Comparison of ENCODE assay signal across 19 cellular contexts in the genomic region with DNA sequence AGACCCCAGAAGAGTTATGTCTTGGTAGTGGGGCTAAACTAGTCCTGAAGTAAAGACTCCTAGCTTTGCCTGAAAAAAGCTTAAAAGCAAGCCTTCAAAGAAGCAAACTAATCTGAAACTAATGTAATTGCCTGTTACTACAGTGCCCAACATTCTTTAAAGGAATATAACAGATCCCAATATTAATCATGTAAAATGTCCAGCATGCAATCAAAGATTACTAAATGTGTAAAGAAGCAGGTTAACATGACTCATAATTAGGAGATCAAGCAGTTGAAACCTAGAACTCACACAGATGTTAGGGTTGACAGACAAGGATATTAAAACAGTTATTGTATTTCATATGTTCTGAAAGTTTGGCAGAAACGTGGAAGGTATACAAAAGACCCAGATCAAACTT. TPM values are rescaled to one million over a fixed set of nuclear protein-coding genes. Genes with fewer than 3 reads are reported as not detected.
DNase-seq lines count a peak whose midpoint lies in the region; ATAC-seq, FAIRE-seq and TF ChIP-seq lines count a peak whose summit lies in the region.
"Had no signal": no experiment of that assay in that cellular context is flagged by ENCODE, and none has a peak within 500 bp of the region (broad histone marks: within the 10 kb centered on the region; RNA-seq: fewer than 3 reads in every experiment).

No MANE protein-coding gene starts in this region.

- no peaks in the 10 kb centered on the region for H3K27me3 Mint-ChIP-seq in activated T-cell treated with anti-CD3 and anti-CD28 coated beads, Interleukin-2, amount 50 U/mL, for 24 hours
- no peaks in the 10 kb centered on the region for H3K27me3 Mint-ChIP-seq in stimulated activated naive CD8-positive, alpha-beta T cell treated with anti-CD3 and anti-CD28 coated beads, Interleukin-15, amount 100 ng/mL, for 72 hours

- TF ChIP-seq POLR2A in suprapubic skin (IDR thresholded peaks at IDR 0.05) = no peak

- CTCF ChIA-PET in HEK293 (lab: Yijun Ruan, JAX) = no interaction called here

- dilution Hi-C loops in keratinocyte (cut with MboI; ENCODE audit: extremely low pct_ligation_motif_present, low sequenced_read_pairs) = no loop called here

- H2AFZ ChIP-seq in keratinocyte (ENCODE audit: control insufficient read depth, low read length) = no peak overlapping the region
- H2AFZ ChIP-seq: PC-9 had no signal

- H3K27ac ChIP-seq in HEK293 (ENCODE audit: extremely low read depth, low read depth, low read length) = no peak overlapping the region
- H3K27ac ChIP-seq in keratinocyte (ENCODE audit: control insufficient read depth, insufficient read depth, low read length) = no peak overlapping the region
- H3K27ac ChIP-seq in psoas muscle = peak overlapping the region; percentile 7
- H3K27ac ChIP-seq in suprapubic skin = no peak overlapping the region
- H3K27ac ChIP-seq: PC-9 had no signal

- no peak for DNase-seq in activated T-cell treated with anti-CD3 and anti-CD28 coated beads, Interleukin-2, amount 50 U/mL, for 24 hours
- DNase-seq in activated T-cell treated with anti-CD3 and anti-CD28 coated beads for 4 hours = no peak
- DNase-seq in keratinocyte (ENCODE audit: low read depth, low spot score) = no peak
- DNase-seq in psoas muscle = no peak
- no peak for DNase-seq in GM10266 (ENCODE audit: extremely low spot score)
- no peak for DNase-seq in suprapubic skin (ENCODE audit: low spot score in 2 of 2)
- DNase-seq in stimulated activated naive CD8-positive, alpha-beta T cell treated with anti-CD3 and anti-CD28 coated beads, Interleukin-15, amount 100 ng/mL, for 72 hours = no peak
- DNase-seq: C1 segment of cervical spinal cord, GOT3, HFFc6, KBM-7, MG63, NCI-H1092 treated with DMSO at 0.1 percent for 48 hours, NCI-H1694, NCI-H2107, NCI-H345, PC-9 had no signal

- TF ChIP-seq EP300 in suprapubic skin (IDR thresholded peaks at IDR 0.05) = no peak

- H3K9me3 Mint-ChIP-seq in activated T-cell treated with anti-CD3 and anti-CD28 coated beads, Interleukin-2, amount 50 U/mL, for 24 hours = peaks cover 5% of the 10 kb centered on the region
- peaks cover 5 to 10% of the 10 kb centered on the region in 2 donors for H3K9me3 Mint-ChIP-seq in stimulated activated naive CD8-positive, alpha-beta T cell treated with anti-CD3 and anti-CD28 coated beads, Interleukin-15, amount 100 ng/mL, for 72 hours

- peak; percentile 20 for FAIRE-seq in keratinocyte (lab: Jason Lieb, UNC)
- FAIRE-seq: A204.1 had no signal

- H3K27me3 ChIP-seq in keratinocyte (ENCODE audit: control insufficient read depth, extremely low read depth, insufficient read depth, low read length) (no peaks in the 10 kb centered on the region), psoas muscle (ENCODE audit: insufficient read depth in 3 of 3, low read length in 2 of 3) (no peaks in the 10 kb centered on the region), suprapubic skin (no peaks in the 10 kb centered on the region)
- H3K27me3 ChIP-seq: MG63 had no signal

- H3K4me1 ChIP-seq in HEK293 (ENCODE audit: control insufficient read depth, insufficient read depth, low read length) (peaks cover 20% of the 10 kb centered on the region), keratinocyte (ENCODE audit: control insufficient read depth, extremely low read depth, insufficient read depth, low read length) (peaks cover 15% of the 10 kb centered on the region), psoas muscle (peaks cover 91% of the 10 kb centered on the region), suprapubic skin (peaks cover 51% of the 10 kb centered on the region)

- peaks cover 18% of the 10 kb centered on the region for H4K20me1 ChIP-seq in keratinocyte (ENCODE audit: control insufficient read depth, extremely low read depth, insufficient read depth, low read length)

- POLR2A ChIA-PET in HEK293 (lab: Yijun Ruan, JAX) = no interaction called here

- TF ChIP-seq CTCF in HEK293 (tag by site-specific recombination; IDR thresholded peaks at IDR 0.05) (no peak), keratinocyte (optimal IDR thresholded peaks at IDR 0.05 in 1 of 3, IDR thresholded peaks at IDR 0.05 in 1 of 3, conservative IDR thresholded peaks at IDR 0.05 in 1 of 3; ENCODE audit: extremely low read depth in 1 of 3, insufficient read depth in 2 of 3, low read length in 3 of 3) (no peak), psoas muscle (IDR thresholded peaks at IDR 0.05) (no peak), GM10266 (IDR thresholded peaks at IDR 0.05; ENCODE audit: control insufficient read depth, insufficient read depth, low read depth, missing control alignments) (no peak), suprapubic skin (IDR thresholded peaks at IDR 0.05) (no peak)

- H3K4me2 ChIP-seq in keratinocyte (ENCODE audit: control insufficient read depth, extremely low read depth, insufficient read depth, low read depth, low read length) = no peak overlapping the region
- H3K4me2 ChIP-seq: PC-9 had no signal

- intact Hi-C loops in psoas muscle (cut with DNase I) = no loop called here

- H3K4me3 ChIP-seq in HEK293 (ENCODE audit: low read depth, low read length) (no peak overlapping the region), keratinocyte (ENCODE audit: control insufficient read depth in 2 of 3, extremely low read depth in 1 of 3, insufficient read depth in 2 of 3, low read depth in 1 of 3, low read length in 3 of 3) (no peak overlapping the region), psoas muscle (no peak overlapping the region), suprapubic skin (no peak overlapping the region)
- H3K4me3 ChIP-seq: MG63, PC-9 had no signal

- peaks cover 29% of the 10 kb centered on the region for H3K36me3 Mint-ChIP-seq in activated T-cell treated with anti-CD3 and anti-CD28 coated beads, Interleukin-2, amount 50 U/mL, for 24 hours (ENCODE audit: low read depth)

- no peak for ATAC-seq in psoas muscle
- no peak for ATAC-seq in stimulated activated naive CD8-positive, alpha-beta T cell treated with anti-CD3 and anti-CD28 coated beads, Interleukin-15, amount 100 ng/mL, for 72 hours

- no peak overlapping the region for H3K9ac ChIP-seq in keratinocyte (ENCODE audit: control insufficient read depth, extremely low read depth, insufficient read depth, low read length)

- H3K9me1 ChIP-seq in keratinocyte (ENCODE audit: control insufficient read depth, extremely low read depth, insufficient read depth, low read length) = peaks cover 3% of the 10 kb centered on the region

- H3K79me2 ChIP-seq in keratinocyte (ENCODE audit: control insufficient read depth, insufficient read depth, low read length) = peaks cover 99% of the 10 kb centered on the region

- H3K4me1 Mint-ChIP-seq in activated T-cell treated with anti-CD3 and anti-CD28 coated beads, Interleukin-2, amount 50 U/mL, for 24 hours (ENCODE audit: low read depth) = peaks cover 87% of the 10 kb centered on the region
- H3K4me1 Mint-ChIP-seq in stimulated activated naive CD8-positive, alpha-beta T cell treated with anti-CD3 and anti-CD28 coated beads, Interleukin-15, amount 100 ng/mL, for 72 hours = peaks cover 83% of the 10 kb centered on the region

- H3K27ac Mint-ChIP-seq in activated T-cell treated with anti-CD3 and anti-CD28 coated beads, Interleukin-2, amount 50 U/mL, for 24 hours = peak overlapping the region; percentile 16
- peak overlapping the region in 1 of 2 donors; percentile 34 for H3K27ac Mint-ChIP-seq in stimulated activated naive CD8-positive, alpha-beta T cell treated with anti-CD3 and anti-CD28 coated beads, Interleukin-15, amount 100 ng/mL, for 72 hours
- H3K27ac Mint-ChIP-seq: HFFc6 had no signal

- H3K36me3 ChIP-seq in HEK293 (ENCODE audit: control insufficient read depth in 2 of 2, insufficient read depth in 1 of 2, low read length in 2 of 2) = no peaks in the 10 kb centered on the region
- no peaks in the 10 kb centered on the region for H3K36me3 ChIP-seq in keratinocyte (ENCODE audit: control insufficient read depth in 2 of 2, extremely low read depth in 1 of 2, insufficient read depth in 2 of 2, low read length in 2 of 2)
- no peaks in the 10 kb centered on the region for H3K36me3 ChIP-seq in psoas muscle (ENCODE audit: insufficient read depth in 1 of 2, low read depth in 1 of 2)
- H3K36me3 ChIP-seq in suprapubic skin = no peaks in the 10 kb centered on the region

- WGBS in psoas muscle, 3 donors = 45 to 73% (median 48%) methylated on average over 1 of the region's 1 CpG
- 94% methylated on average over 1 of the region's 1 CpG for WGBS in suprapubic skin

- H3K4me3 Mint-ChIP-seq in activated T-cell treated with anti-CD3 and anti-CD28 coated beads, Interleukin-2, amount 50 U/mL, for 24 hours = no peak overlapping the region
- peak overlapping the region in 1 of 2 donors; percentile 33 for H3K4me3 Mint-ChIP-seq in stimulated activated naive CD8-positive, alpha-beta T cell treated with anti-CD3 and anti-CD28 coated beads, Interleukin-15, amount 100 ng/mL, for 72 hours
- H3K4me3 Mint-ChIP-seq: HFFc6 had no signal

- no peaks in the 10 kb centered on the region for H3K9me3 ChIP-seq in HEK293 (ENCODE audit: control insufficient read depth, insufficient read depth, low read depth, low read length)
- H3K9me3 ChIP-seq in keratinocyte (ENCODE audit: control insufficient read depth, low read depth, low read length) = no peaks in the 10 kb centered on the region
- H3K9me3 ChIP-seq in psoas muscle = no peaks in the 10 kb centered on the region
- H3K9me3 ChIP-seq in suprapubic skin = no peaks in the 10 kb centered on the region

TF ChIP-seq in HEK293, 187 proteins besides CTCF, POLR2A, EP300 and RAD21 (continues in another document):
- TF ChIP-seq ZNF626 (tag by site-specific recombination; IDR thresholded peaks at IDR 0.05) = no peak
- TF ChIP-seq SETDB1 (IDR thresholded peaks at IDR 0.05; ENCODE audit: insufficient read length, low read length) = peak; percentile 50

RNA-seq across cellular contexts. Expression of a gene that starts 17.8 kb away (rescaled TPM):
- 25.3 to 31.1 TPM (median 30.5 TPM) in 3 replicates for polyA plus RNA-seq in keratinocyte
- 22.5 TPM for polyA plus RNA-seq in keratinocyte (2011; ENCODE audit: low read depth)
- polyA plus RNA-seq in keratinocyte (2011; cell fraction: cytosol; rRNA removed) = 13.7 and 20.2 TPM in 2 replicates
- 59.4 and 61.5 TPM in 2 replicates for polyA plus RNA-seq in keratinocyte (2011; cell fraction: nucleus; rRNA removed)
- polyA plus RNA-seq in keratinocyte (2012; ENCODE audit: low replicate concordance) = 13.5 and 17.6 TPM in 2 replicates
- 74.5 to 95.9 TPM (median 91.2 TPM) in 3 replicates for polyA minus RNA-seq in keratinocyte
- 24.9 TPM for polyA minus RNA-seq in keratinocyte (2011; cell fraction: cytosol; rRNA and poly(A)+ RNA removed)
- 49.5 and 82.0 TPM in 2 replicates for polyA minus RNA-seq in keratinocyte (2011; cell fraction: nucleus; rRNA and poly(A)+ RNA removed)
- 100 to 1,000 TPM in 1 of 4 donors, 10 to 100 TPM in 3; 79.9 to 105 (median 89.3) TPM for total RNA-seq in psoas muscle
- 10 to 100 TPM; 21.5 to 60.8 (median 31.7) TPM for polyA plus RNA-seq in psoas muscle
- 100 to 1,000 TPM in 1 of 4 donors, 10 to 100 TPM in 3; 76.5 to 105 (median 91.3) TPM for total RNA-seq in suprapubic skin
